1 cellular context compared by ENCODE assay signal in the genomic region with DNA sequence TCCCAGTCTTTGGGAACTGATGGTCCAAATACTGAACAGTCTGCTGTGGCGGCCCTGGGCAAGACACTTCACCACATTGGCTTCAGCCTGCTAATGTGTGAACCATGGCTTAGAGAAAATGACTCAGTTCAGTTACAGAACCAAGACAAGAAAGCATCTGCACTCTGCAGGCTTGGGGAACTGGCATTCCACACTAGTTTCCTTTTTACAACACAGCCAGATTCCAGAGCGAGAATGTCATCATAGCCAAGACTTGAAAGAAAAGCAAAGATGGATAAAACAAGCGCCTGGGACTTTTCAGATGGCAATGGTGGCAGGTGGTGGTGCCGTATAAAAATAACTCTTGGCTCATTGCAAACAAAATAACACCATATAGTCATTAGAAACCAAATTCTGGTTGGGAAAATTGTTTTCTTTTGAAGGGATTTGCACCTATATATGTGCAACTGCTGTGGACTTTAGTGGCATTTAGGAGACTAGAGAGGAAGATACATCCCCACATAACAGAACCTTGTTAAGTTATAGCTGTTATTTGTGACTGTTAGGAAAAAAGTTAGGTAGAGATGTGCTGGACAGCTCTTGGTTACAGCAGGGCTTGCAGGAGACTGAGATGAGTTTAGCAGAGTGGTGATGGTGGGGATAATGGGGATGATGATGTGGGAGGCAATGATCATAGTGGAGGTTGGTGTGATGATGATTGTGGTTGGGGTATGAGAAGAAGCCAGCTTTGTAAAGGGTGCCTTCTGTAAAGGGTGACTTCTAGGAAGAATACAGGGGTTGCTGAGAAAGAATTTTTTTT.
TF ChIP-seq lines count a peak whose summit lies in the region.

No MANE protein-coding gene starts in this region.

TF ChIP-seq in K562, 482 proteins besides CTCF, POLR2A, EP300 and RAD21 (continued from another document):
- no peak for TF ChIP-seq BDP1 (IDR thresholded peaks at IDR 0.05; ENCODE audit: insufficient read depth, insufficient read length)
- no peak for TF ChIP-seq MAFK (IDR thresholded peaks at IDR 0.05; ENCODE audit: low read length)
- no peak for TF ChIP-seq ZNF696 (CRISPR knock-in tag; conservative IDR thresholded peaks at IDR 0.05)
